In genomic region chr5:136202800-136203199, GRCh38 we compare ENCODE assay signal across 26 cellular contexts. TPM values are rescaled to one million over a fixed set of nuclear protein-coding genes. Genes with fewer than 3 reads are reported as not detected.
DNase-seq lines count a peak whose midpoint lies in the region; ATAC-seq and TF ChIP-seq lines count a peak whose summit lies in the region.
"Had no signal": no experiment of that assay in that cellular context is flagged by ENCODE, and none has a peak within 500 bp of the region (broad histone marks: within the 10 kb centered on the region; RNA-seq: fewer than 3 reads in every experiment).

No MANE protein-coding gene starts in this region.

- H3K4me1 ChIP-seq in IMR-90 (ENCODE audit: control insufficient read depth, insufficient read depth, low read length), result no peaks in the 10 kb centered on the region
- H3K4me1 ChIP-seq in psoas muscle, result no peaks in the 10 kb centered on the region
- no peaks in the 10 kb centered on the region for H3K4me1 ChIP-seq in testis
- H3K4me1 ChIP-seq: body of pancreas, gastroesophageal sphincter, sigmoid colon, stomach had no signal

- WGBS in IMR-90 (ENCODE audit: extremely low coverage in 2 of 2, insufficient read length in 1 of 2), 2 experiments, result 4% methylated on average over 4 of the region's 11 CpGs; no CpG with 5 or more reads in 1 of the 2 experiments
- WGBS in psoas muscle, 3 donors, result 27 to 36% (median 30%) methylated on average over 11 of the region's 11 CpGs
- 27 to 32% methylated on average over 11 of the region's 11 CpGs for WGBS in testis, 2 donors

- H2AFZ ChIP-seq in IMR-90 (replicated peaks; ENCODE audit: low read length, poor library complexity), result no peak overlapping the region

- no peak overlapping the region for H3K56ac ChIP-seq in IMR-90 (ENCODE audit: extremely low read depth, insufficient read depth, low read length)

- no peaks in the 10 kb centered on the region for H3K79me1 ChIP-seq in IMR-90 (ENCODE audit: low read depth in 1 of 2, low read length in 2 of 2)

- TF ChIP-seq POLR2A in IMR-90 (IDR thresholded peaks at IDR 0.05; ENCODE audit: low read depth, low read length) (no peak), testis (IDR thresholded peaks at IDR 0.05) (no peak)

- H3K9me3 Mint-ChIP-seq in glutamatergic neuron (ENCODE audit: unreplicated experiment) (peaks cover 2% of the 10 kb centered on the region), nephron progenitor cell (no peaks in the 10 kb centered on the region)
- H3K9me3 Mint-ChIP-seq: activated naive CD4-positive, alpha-beta T cell treated with anti-CD3 and anti-CD28 coated beads, Interleukin-2, amount 50 U/mL, for 24 hours; activated T-cell treated with anti-CD3 and anti-CD28 coated beads, Interleukin-2, amount 50 U/mL, for 4 hours; IgD-negative memory B cell; natural killer cell treated with Interleukin-12 subunit alpha and Interleukin-12 subunit beta and Interleukin-15 and Interleukin-18, amount 100 ng/mL, for 72 hours; T-cell had no signal

- no peaks in the 10 kb centered on the region for H4K20me1 ChIP-seq in IMR-90 (ENCODE audit: insufficient read depth, low read length)

- H3K4ac ChIP-seq in IMR-90 (ENCODE audit: low read depth, low read length), result no peak overlapping the region

- no peak overlapping the region for H4K5ac ChIP-seq in IMR-90 (ENCODE audit: low read depth, low read length)

- DNase-seq in ELF-1 (ENCODE audit: low read depth, low spot score) (peak; percentile 93), IMR-90 (no peak), glutamatergic neuron (peak; percentile 40), nephron progenitor cell (peak; percentile 56), psoas muscle (no peak), epidermal melanocyte (ENCODE audit: insufficient read length, low spot score) (no peak), testis (no peak), posterior cingulate gyrus (no peak)
- DNase-seq: activated T-cell treated with anti-CD3 and anti-CD28 coated beads, Interleukin-2, amount 50 U/mL, for 4 hours; body of pancreas; cortex of kidney; erythroblast; GOT3; mammary epithelial cell; MM.1S; NCI-H2029 treated with DMSO at 0.1 percent for 48 hours; NCI-H510A; SHP77; sigmoid colon; stimulated activated CD4-positive, alpha-beta T cell treated with anti-CD3 and anti-CD28 coated beads, Interleukin-2, amount 100 ng/mL, for 24 hours; stomach; T-cell had no signal

- no peak overlapping the region for H2AK5ac ChIP-seq in IMR-90 (ENCODE audit: low read depth, low read length)

- H3K27me3 Mint-ChIP-seq in glutamatergic neuron (ENCODE audit: unreplicated experiment), result peaks cover 8% of the 10 kb centered on the region
- peaks cover 14% of the 10 kb centered on the region for H3K27me3 Mint-ChIP-seq in nephron progenitor cell (ENCODE audit: low read depth, poor library complexity)

- no peak overlapping the region for H3K4me2 ChIP-seq in IMR-90 (ENCODE audit: low read depth, low read length)

- no peak overlapping the region for H4K8ac ChIP-seq in IMR-90 (ENCODE audit: low read depth in 2 of 2, low read length in 2 of 2)

- H3K36me3 Mint-ChIP-seq in glutamatergic neuron (ENCODE audit: unreplicated experiment) (peaks cover 3% of the 10 kb centered on the region), nephron progenitor cell (ENCODE audit: low read depth) (no peaks in the 10 kb centered on the region)
- H3K36me3 Mint-ChIP-seq: activated naive CD4-positive, alpha-beta T cell treated with anti-CD3 and anti-CD28 coated beads, Interleukin-2, amount 50 U/mL, for 24 hours; IgD-negative memory B cell; natural killer cell treated with Interleukin-12 subunit alpha and Interleukin-12 subunit beta and Interleukin-15 and Interleukin-18, amount 100 ng/mL, for 72 hours; T-cell had no signal

- H3K27me3 ChIP-seq in IMR-90 (ENCODE audit: control insufficient read depth, insufficient read depth, low read length) (peaks cover 29% of the 10 kb centered on the region), psoas muscle (ENCODE audit: insufficient read depth in 3 of 3, low read length in 2 of 3) (peaks cover 0 to 4% (median 0%) of the 10 kb centered on the region in 3 donors), testis (no peaks in the 10 kb centered on the region)
- H3K27me3 ChIP-seq: body of pancreas, gastroesophageal sphincter, sigmoid colon had no signal

- H3K14ac ChIP-seq in IMR-90 (replicated peaks; ENCODE audit: low read depth, low read length), result no peak overlapping the region

- H3K9ac ChIP-seq in IMR-90 (ENCODE audit: low read depth, low read length), result no peak overlapping the region

- H2AK9ac ChIP-seq in IMR-90 (replicated peaks; ENCODE audit: low read depth, low read length, poor library complexity), result no peak overlapping the region

- CTCF ChIA-PET in IMR-90 (lab: Yijun Ruan, JAX), result no interaction called here

- POLR2A ChIA-PET in IMR-90 (lab: Charles Lee; ENCODE audit: unreplicated experiment), result no interaction called here

- H3K27ac ChIP-seq in IMR-90 (ENCODE audit: insufficient read depth, low read length) (no peak overlapping the region), psoas muscle (no peak overlapping the region), testis (no peak overlapping the region)
- H3K27ac ChIP-seq: body of pancreas, gastroesophageal sphincter, sigmoid colon, stomach had no signal

- H2BK20ac ChIP-seq in IMR-90 (ENCODE audit: low read depth, low read length), result no peak overlapping the region

- H2BK15ac ChIP-seq in IMR-90 (ENCODE audit: low read depth, low read length), result no peak overlapping the region

- TF ChIP-seq CTCF in IMR-90 (conservative IDR thresholded peaks at IDR 0.05; ENCODE audit: low read depth, low read length) (no peak), glutamatergic neuron (IDR thresholded peaks at IDR 0.05; ENCODE audit: partially characterized antibody, unreplicated experiment) (no peak), nephron progenitor cell (IDR thresholded peaks at IDR 0.05) (no peak), psoas muscle (IDR thresholded peaks at IDR 0.05) (no peak), testis (IDR thresholded peaks at IDR 0.05) (no peak)

- dilution Hi-C loops in IMR-90 (cut with HindIII; ENCODE audit: low sequenced_read_pairs, unreplicated experiment), result no loop called here

- H3K4me3 Mint-ChIP-seq in glutamatergic neuron (ENCODE audit: unreplicated experiment) (peak overlapping the region; percentile 78), nephron progenitor cell (peak overlapping the region; percentile 76)
- H3K4me3 Mint-ChIP-seq: activated naive CD4-positive, alpha-beta T cell treated with anti-CD3 and anti-CD28 coated beads, Interleukin-2, amount 50 U/mL, for 24 hours; activated T-cell treated with anti-CD3 and anti-CD28 coated beads, Interleukin-2, amount 50 U/mL, for 4 hours; IgD-negative memory B cell; natural killer cell treated with Interleukin-12 subunit alpha and Interleukin-12 subunit beta and Interleukin-15 and Interleukin-18, amount 100 ng/mL, for 72 hours; T-cell had no signal

- H2BK5ac ChIP-seq in IMR-90 (ENCODE audit: low read depth, low read length, poor library complexity, severe bottlenecking), result no peak overlapping the region

- no peak overlapping the region for H2BK120ac ChIP-seq in IMR-90 (ENCODE audit: low read depth, low read length)

- H3K9me1 ChIP-seq in IMR-90 (ENCODE audit: insufficient read depth, low read length), result no peaks in the 10 kb centered on the region

- no peak overlapping the region for H4K91ac ChIP-seq in IMR-90 (ENCODE audit: insufficient read depth, low read depth, low read length)

- H3K23ac ChIP-seq in IMR-90 (ENCODE audit: low read depth, low read length), result no peak overlapping the region

- BruUV-seq in IMR-90 (replicated peaks; lab: Mats Ljungman, UMichigan), result no TSS peak

- H3K9me3 ChIP-seq in IMR-90 (ENCODE audit: control insufficient read depth, insufficient read depth, low read length) (no peaks in the 10 kb centered on the region; the same call in 1 of the 2 replicates), psoas muscle (peaks cover 3% of the 10 kb centered on the region), testis (no peaks in the 10 kb centered on the region)
- H3K9me3 ChIP-seq: body of pancreas had no signal

- peak; percentile 36; the same call in 1 of the 2 replicates for ATAC-seq in IMR-90 (ENCODE audit: low read depth)
- ATAC-seq in psoas muscle, result no peak
- ATAC-seq: activated T-cell treated with anti-CD3 and anti-CD28 coated beads, Interleukin-2, amount 50 U/mL, for 4 hours; body of pancreas; gastroesophageal sphincter; natural killer cell treated with Interleukin-12 subunit alpha and Interleukin-12 subunit beta and Interleukin-15 and Interleukin-18, amount 100 ng/mL, for 72 hours; T-cell had no signal

- H3K4me3 ChIP-seq in IMR-90 (ENCODE audit: insufficient read depth, low read depth, low read length), result no peak overlapping the region
- H3K4me3 ChIP-seq in psoas muscle, result no peak overlapping the region
- no peak overlapping the region for H3K4me3 ChIP-seq in testis
- H3K4me3 ChIP-seq: body of pancreas, gastroesophageal sphincter, sigmoid colon, stomach had no signal

- TF ChIP-seq RAD21 in IMR-90 (IDR thresholded peaks at IDR 0.05; ENCODE audit: low read length), result no peak

- no peaks in the 10 kb centered on the region for H3K36me3 ChIP-seq in IMR-90 (ENCODE audit: control insufficient read depth, insufficient read depth, low read length)
- no peaks in the 10 kb centered on the region for H3K36me3 ChIP-seq in psoas muscle (ENCODE audit: insufficient read depth in 1 of 2, low read depth in 1 of 2)
- H3K36me3 ChIP-seq in testis (ENCODE audit: low read depth, missing control alignments), result no peaks in the 10 kb centered on the region
- H3K36me3 ChIP-seq: gastroesophageal sphincter, sigmoid colon, stomach had no signal

- H3K4me1 Mint-ChIP-seq in glutamatergic neuron (ENCODE audit: low read depth, unreplicated experiment), result peaks cover 9% of the 10 kb centered on the region
- H3K4me1 Mint-ChIP-seq in nephron progenitor cell, result peaks cover 35% of the 10 kb centered on the region
- H3K4me1 Mint-ChIP-seq: activated naive CD4-positive, alpha-beta T cell treated with anti-CD3 and anti-CD28 coated beads, Interleukin-2, amount 50 U/mL, for 24 hours; T-cell had no signal

- H3K27ac Mint-ChIP-seq in glutamatergic neuron (ENCODE audit: unreplicated experiment) (peak overlapping the region; percentile 36), nephron progenitor cell (no peak overlapping the region)
- H3K27ac Mint-ChIP-seq: activated naive CD4-positive, alpha-beta T cell treated with anti-CD3 and anti-CD28 coated beads, Interleukin-2, amount 50 U/mL, for 24 hours; IgD-negative memory B cell; natural killer cell treated with Interleukin-12 subunit alpha and Interleukin-12 subunit beta and Interleukin-15 and Interleukin-18, amount 100 ng/mL, for 72 hours; T-cell had no signal

- intact Hi-C loops in IMR-90 (cut with micrococcal nuclease), result no loop called here
- intact Hi-C loops in psoas muscle (cut with DNase I), result no loop called here
- intact Hi-C loops in testis (cut with DNase I; ENCODE audit: low total_unique reads), result no loop called here
- intact Hi-C loops in posterior cingulate gyrus (cut with DNase I), result no loop called here

- in situ Hi-C loops in IMR-90 (cut with MboI; ENCODE audit: low sequenced_read_pairs), result loop anchor here (25.0 kb wide), 1 partner anchor 640 kb away; no protein-coding TSS in a partner anchor

- H3K18ac ChIP-seq in IMR-90 (ENCODE audit: low read depth, low read length), result no peak overlapping the region

RNA-seq across cellular contexts. Expression of gene SMIM32, which starts 9.8 kb away (rescaled TPM):
- total RNA-seq in IMR-90 (2012; rRNA removed) (not detected in 2 replicates), glutamatergic neuron (ENCODE audit: unreplicated experiment) (not detected), psoas muscle (under 1 TPM in 2 of 4 donors, not detected in 2; 0.36 to 0.82 TPM), testis (under 1 TPM in 1 of 2 donors, not detected in 1; 0.50 TPM)
- polyA plus RNA-seq in IMR-90 (2012; rRNA removed) (not detected in 2 replicates), psoas muscle (under 1 TPM in 2 of 3 donors, not detected in 1; 0.06 to 0.10 TPM), testis (ENCODE audit: insufficient read depth, low read depth, low replicate concordance) (not detected)
- polyA plus RNA-seq in IMR-90 (2012; cell fraction: cytosol; rRNA removed), result 0.02 TPM in 1 of 2 replicates, not detected in the other
- not detected in 2 replicates for polyA plus RNA-seq in IMR-90 (2012; cell fraction: nucleus; rRNA removed; ENCODE audit: low replicate concordance)
- total RNA-seq: activated T-cell treated with anti-CD3 and anti-CD28 coated beads, Interleukin-2, amount 50 U/mL, for 4 hours; gastroesophageal sphincter; mammary epithelial cell; natural killer cell treated with Interleukin-12 subunit alpha and Interleukin-12 subunit beta and Interleukin-15 and Interleukin-18, amount 100 ng/mL, for 72 hours; T-cell had no signal
- polyA plus RNA-seq: IgD-negative memory B cell, mammary epithelial cell had no signal

Comparison
In these comparisons a context has a peak if more than half of its experiments do, and no peak if none do; other contexts are left out.
1. DNase-seq: peak in ELF-1 (single experiment), glutamatergic neuron (single experiment) and nephron progenitor cell (single experiment); none in IMR-90 (single experiment), psoas muscle (0 of 2), epidermal melanocyte (single experiment), testis (single experiment) and posterior cingulate gyrus (0 of 10).